ENCODE assay signal across 8 cellular contexts in the genomic region with DNA sequence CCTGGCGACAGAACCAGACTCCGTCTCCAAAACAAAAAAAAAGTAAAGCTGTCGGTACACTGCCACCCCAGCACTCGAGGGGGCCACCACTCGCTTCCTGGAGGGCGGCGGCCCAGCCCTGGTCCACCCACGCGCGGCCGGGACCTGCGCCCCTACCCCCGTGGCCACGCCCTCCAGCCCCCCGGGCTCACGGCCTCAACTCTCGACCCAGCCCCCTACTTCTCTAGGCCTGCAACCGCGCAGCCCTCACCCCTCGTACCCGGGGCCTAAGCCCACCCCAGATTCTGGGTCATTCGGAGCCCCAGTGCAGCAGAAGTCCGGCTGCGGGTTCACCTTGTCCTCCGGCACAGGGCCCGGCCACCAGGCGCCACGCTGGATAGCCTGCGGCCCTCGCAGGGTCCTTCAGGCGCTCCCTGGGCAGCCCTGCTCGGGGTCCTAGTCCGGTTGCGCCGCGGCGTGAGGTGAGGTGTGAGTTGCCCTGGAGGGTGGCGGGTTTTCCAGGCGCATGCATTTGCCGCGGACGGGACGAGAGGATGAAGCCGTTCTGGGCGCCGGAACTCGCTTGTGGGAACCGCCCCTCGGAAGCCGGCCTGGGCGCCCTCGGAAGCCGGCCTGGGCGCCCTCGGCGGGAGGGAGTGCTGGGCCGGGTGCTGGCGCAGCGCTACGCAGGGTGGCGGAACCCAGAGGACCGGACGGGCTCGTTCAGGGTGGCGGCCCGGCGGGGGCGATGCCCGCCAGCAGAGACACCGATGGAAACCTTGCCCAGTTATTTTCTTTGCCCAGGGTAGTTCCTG. TPM values are rescaled to one million over a fixed set of nuclear protein-coding genes. Genes with fewer than 3 reads are reported as not detected.
DNase-seq lines count a peak whose midpoint lies in the region; ATAC-seq and TF ChIP-seq lines count a peak whose summit lies in the region.

TSS of gene NME6 (minus strand) at position 348 of the 794 bp plus-strand sequence.

- CTCF ChIA-PET in activated CD4-positive, alpha-beta T cell treated with anti-CD3 and anti-CD28 coated beads for 36 hours (lab: Charles Lee), result interaction anchor here (0.5 to 2.8 kb wide), 5 partner anchors 61 to 399 kb away, joined by 3 to 15 read pairs (median 7); partner anchors contain the start of gene ZNF589

- POLR2A ChIA-PET in activated CD4-positive, alpha-beta T cell treated with anti-CD3 and anti-CD28 coated beads for 36 hours (lab: Charles Lee), result interaction anchor here (1.0 to 1.1 kb wide), 2 partner anchors 18 to 255 kb away, joined by 3 to 5 read pairs; partner anchors contain the start of gene PFKFB4

- peaks cover 27% of the 10 kb centered on the region for H3K4me1 Mint-ChIP-seq in activated CD4-positive, alpha-beta T cell treated with anti-CD3 and anti-CD28 coated beads for 36 hours
- H3K4me1 Mint-ChIP-seq in chondrocyte (ENCODE audit: low read depth), result peaks cover 27% of the 10 kb centered on the region

- H3K27ac Mint-ChIP-seq in activated CD4-positive, alpha-beta T cell treated with anti-CD3 and anti-CD28 coated beads for 36 hours, result peak within 1 kb of the TSS; percentile 98
- H3K27ac Mint-ChIP-seq in chondrocyte (ENCODE audit: unreplicated experiment), result peak within 1 kb of the TSS; percentile 96

- peak; percentile 35 for DNase-seq in AG09309 (ENCODE audit: low read depth)
- peak; percentile 24 to 85 for DNase-seq in NCI-H524 (lab: John Stamatoyannopoulos, UW)
- DNase-seq in activated CD4-positive, alpha-beta T cell treated with anti-CD3 and anti-CD28 coated beads for 36 hours, result peak; percentile 97
- DNase-seq in chondrocyte (ENCODE audit: low spot score), result peak; percentile 96
- DNase-seq in kidney glomerular epithelial cell (lab: John Stamatoyannopoulos, UW), result peak; percentile 84
- DNase-seq in stimulated activated CD4-positive, alpha-beta T cell treated with anti-CD3 and anti-CD28 coated beads, Interleukin-15, amount 100 ng/mL, for 48 hours (ENCODE audit: low read depth in 2 of 2), result peak; percentile 91 to 92

- intact Hi-C loops in activated CD4-positive, alpha-beta T cell treated with anti-CD3 and anti-CD28 coated beads for 36 hours (cut with DNase I, micrococcal nuclease), result loop anchor here (1.0 to 10.0 kb wide), 13 partner anchors 33 to 1019 kb away; partner anchors contain the start of genes CDC25A (in 2 of the 2), ZNF589 (in 2 of the 2), CCDC51 (in 1 of the 2) and KIF9 (in 1 of the 2)

- H3K4me3 Mint-ChIP-seq in activated CD4-positive, alpha-beta T cell treated with anti-CD3 and anti-CD28 coated beads for 36 hours, result peak within 1 kb of the TSS; percentile 92
- peak within 1 kb of the TSS; percentile 93 for H3K4me3 Mint-ChIP-seq in chondrocyte (ENCODE audit: unreplicated experiment)

- H3K4me3 ChIP-seq in AG09309 (ENCODE audit: control insufficient read depth, low read depth, low read length), result peak within 1 kb of the TSS; percentile 94

- no peak for TF ChIP-seq CTCF in AG09309 (IDR thresholded peaks at IDR 0.05; ENCODE audit: control insufficient read depth, insufficient read depth, low read depth, low read length, missing control alignments)
- peak; percentile 23 for TF ChIP-seq CTCF in chondrocyte (IDR thresholded peaks at IDR 0.05)

- peaks cover 39% of the 10 kb centered on the region for H3K36me3 Mint-ChIP-seq in activated CD4-positive, alpha-beta T cell treated with anti-CD3 and anti-CD28 coated beads for 36 hours (ENCODE audit: low read depth)
- peaks cover 28% of the 10 kb centered on the region for H3K36me3 Mint-ChIP-seq in chondrocyte (ENCODE audit: low read depth)

- ATAC-seq in HG03442 (IDR thresholded peaks at IDR 0.05; ENCODE audit: unreplicated experiment), result peak; percentile 81
- ATAC-seq in activated CD4-positive, alpha-beta T cell treated with anti-CD3 and anti-CD28 coated beads for 36 hours, result peak; percentile 85

- no peaks in the 10 kb centered on the region for H3K27me3 Mint-ChIP-seq in activated CD4-positive, alpha-beta T cell treated with anti-CD3 and anti-CD28 coated beads for 36 hours
- H3K27me3 Mint-ChIP-seq in chondrocyte (ENCODE audit: low read depth), result peaks cover 2% of the 10 kb centered on the region

- peak; percentile 89 for TF ChIP-seq POLR2A in GM19099 (IDR thresholded peaks at IDR 0.05; ENCODE audit: extremely low read depth, insufficient read length, low read depth)

- no peaks in the 10 kb centered on the region for H3K9me3 Mint-ChIP-seq in activated CD4-positive, alpha-beta T cell treated with anti-CD3 and anti-CD28 coated beads for 36 hours (ENCODE audit: low read depth)
- H3K9me3 Mint-ChIP-seq in chondrocyte (ENCODE audit: low read depth), result peaks cover 28% of the 10 kb centered on the region

RNA-seq across cellular contexts. Expression of gene NME6, which starts in this region (rescaled TPM):
- 10 to 100 TPM; 26.1 to 28.9 TPM for total RNA-seq in activated CD4-positive, alpha-beta T cell treated with anti-CD3 and anti-CD28 coated beads for 36 hours
- total RNA-seq in chondrocyte, result 16.2 to 26.0 TPM (median 19.0 TPM) in 3 replicates

Comparison
In these comparisons a context has a peak if more than half of its experiments do, and no peak if none do; other contexts are left out.
1. Peak in every context shown above with its lines: DNase-seq, ATAC-seq and H3K4me3 ChIP-seq.
2. DNase-seq: peak in every context shown above with its lines; median percentile 97 in activated CD4-positive, alpha-beta T cell treated with anti-CD3 and anti-CD28 coated beads for 36 hours; 96 in chondrocyte; 92 in stimulated activated CD4-positive, alpha-beta T cell treated with anti-CD3 and anti-CD28 coated beads, Interleukin-15, amount 100 ng/mL, for 48 hours; 84 in kidney glomerular epithelial cell; 54 in NCI-H524; 35 in AG09309.